Comparison of ENCODE assay signal across 10 cellular contexts in the genomic region with DNA sequence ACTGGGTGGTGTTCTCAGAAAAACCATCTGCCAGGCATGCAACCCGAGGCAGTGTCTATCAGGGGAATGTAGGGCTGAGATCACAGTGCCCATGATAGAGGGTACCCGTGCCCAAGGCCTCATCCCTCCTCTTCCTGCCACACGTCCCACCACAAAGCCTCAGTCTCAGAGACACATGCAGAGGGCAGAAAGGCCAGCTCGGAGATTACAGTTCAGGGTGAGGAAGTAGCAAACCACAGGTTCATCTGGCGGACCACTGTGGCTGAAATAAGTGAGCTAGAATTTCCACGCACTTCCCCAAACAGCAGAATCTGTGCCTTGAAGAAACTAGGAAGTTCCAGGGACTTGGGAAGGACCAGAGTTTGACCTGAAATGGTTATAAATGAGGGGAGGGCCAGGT. TPM values are rescaled to one million over a fixed set of nuclear protein-coding genes. Genes with fewer than 3 reads are reported as not detected.
A peak's percentile ranks its signal among the peaks of the same experiment; 100 is the strongest.
DNase-seq lines count a peak whose midpoint lies in the region; FAIRE-seq and TF ChIP-seq lines count a peak whose summit lies in the region.
"Had no signal": no experiment of that assay in that cellular context is flagged by ENCODE, and none has a peak within 500 bp of the region (broad histone marks: within the 10 kb centered on the region; RNA-seq: fewer than 3 reads in every experiment).

No MANE protein-coding gene starts in this region.

- POLR2A ChIA-PET in HEK293T (lab: Yijun Ruan, JAX) = no interaction called here

- no peaks in the 10 kb centered on the region; a peak in 1 of 7 replicates for H3K36me3 Mint-ChIP-seq in H9 (ENCODE audit: insufficient read depth in 1 of 3, low read depth in 3 of 3)
- no peaks in the 10 kb centered on the region for H3K36me3 Mint-ChIP-seq in endodermal cell (ENCODE audit: low read depth)

- H3K4me3 ChIP-seq in left ventricle myocardium inferior (peak overlapping the region; percentile 59), endodermal cell (ENCODE audit: low read length) (no peak overlapping the region)
- H3K4me3 ChIP-seq: breast epithelium had no signal

- H3K4me1 Mint-ChIP-seq in H9 (peaks cover 6 to 13% of the 10 kb centered on the region in 2 experiments), endodermal cell (peaks cover 4% of the 10 kb centered on the region)

- H3K9ac ChIP-seq in H9 (ENCODE audit: extremely low read depth, insufficient read length, low read length) (no peak overlapping the region), endodermal cell (ENCODE audit: extremely low read depth, low read length, poor library complexity, severe bottlenecking) (no peak overlapping the region)
- H3K9ac ChIP-seq: parathyroid adenoma had no signal

- H3K18ac ChIP-seq in H9 (ENCODE audit: insufficient read length, low read depth, low read length) = peak overlapping the region; percentile 4

- H3K36me3 ChIP-seq in left ventricle myocardium inferior (no peaks in the 10 kb centered on the region), endodermal cell (ENCODE audit: control insufficient read depth, insufficient read depth, low read length) (no peaks in the 10 kb centered on the region)
- H3K36me3 ChIP-seq: breast epithelium had no signal

- no peaks in the 10 kb centered on the region for H3K27me3 ChIP-seq in H9 (ENCODE audit: insufficient read depth, low read length)
- no peaks in the 10 kb centered on the region for H3K27me3 ChIP-seq in left ventricle myocardium inferior (ENCODE audit: low read depth)
- H3K27me3 ChIP-seq in endodermal cell (ENCODE audit: control insufficient read depth, insufficient read depth, low read length, poor library complexity, severe bottlenecking) = no peaks in the 10 kb centered on the region
- H3K27me3 ChIP-seq: breast epithelium had no signal

- H3K4me1 ChIP-seq in H9 (ENCODE audit: insufficient read depth, low read length) = no peaks in the 10 kb centered on the region; the same call in 1 of the 2 replicates
- peaks cover 62% of the 10 kb centered on the region for H3K4me1 ChIP-seq in left ventricle myocardium inferior
- no peaks in the 10 kb centered on the region for H3K4me1 ChIP-seq in endodermal cell (ENCODE audit: control insufficient read depth, insufficient read depth, low read length)
- H3K4me1 ChIP-seq: breast epithelium, parathyroid adenoma had no signal

- H2BK5ac ChIP-seq in H9 (ENCODE audit: insufficient read length, low read length) = no peak overlapping the region

- H3K4ac ChIP-seq in H9 (ENCODE audit: low read depth, low read length) = no peak overlapping the region

- no peak overlapping the region for H3K27ac Mint-ChIP-seq in H9
- H3K27ac Mint-ChIP-seq in endodermal cell = no peak overlapping the region

- no peak overlapping the region for H2BK120ac ChIP-seq in H9 (ENCODE audit: low read depth, low read length, poor library complexity, severe bottlenecking)

- H3K27ac ChIP-seq in H9 (ENCODE audit: insufficient read length, low read depth, low read length) (no peak overlapping the region), left ventricle myocardium inferior (replicated peaks) (peak overlapping the region; percentile 95), endodermal cell (ENCODE audit: low read depth, low read length) (no peak overlapping the region)
- H3K27ac ChIP-seq: breast epithelium, parathyroid adenoma had no signal

- H3K56ac ChIP-seq in H9 (ENCODE audit: insufficient read length, low read depth, low read length) = no peak overlapping the region

- FAIRE-seq in GM18507 (lab: Jason Lieb, UNC) = peak; percentile 94

- H3K23ac ChIP-seq in H9 (ENCODE audit: insufficient read length, low read depth, low read length) = no peak overlapping the region

- H4K8ac ChIP-seq in H9 (replicated peaks; ENCODE audit: insufficient read length, low read depth, low read length) = no peak overlapping the region

- no peak overlapping the region for H3T11ph ChIP-seq in H9 (ENCODE audit: low read length)

- no peak for TF ChIP-seq CTCF in H9 (conservative IDR thresholded peaks at IDR 0.05)
- no peak for TF ChIP-seq CTCF in left ventricle myocardium inferior (IDR thresholded peaks at IDR 0.05; ENCODE audit: borderline replicate concordance)
- no peak for TF ChIP-seq CTCF in endodermal cell (conservative IDR thresholded peaks at IDR 0.05)

- H4K5ac ChIP-seq in H9 (ENCODE audit: insufficient read length, low read depth, low read length) = no peak overlapping the region

- H3K9me3 Mint-ChIP-seq in H9 = no peaks in the 10 kb centered on the region
- peaks cover 2% of the 10 kb centered on the region for H3K9me3 Mint-ChIP-seq in endodermal cell

- H4K20me1 ChIP-seq in H9 (ENCODE audit: control insufficient read depth, insufficient read depth, insufficient read length) = no peaks in the 10 kb centered on the region

- H3K4me2 ChIP-seq in H9 (ENCODE audit: insufficient read depth, insufficient read length, low read length) = no peak overlapping the region

- H4K91ac ChIP-seq in H9 (ENCODE audit: insufficient read length, low read depth, low read length) = no peak overlapping the region

- intact Hi-C loops in left ventricle myocardium inferior (cut with micrococcal nuclease) = no loop called here

- no peaks in the 10 kb centered on the region for H3K23me2 ChIP-seq in H9 (ENCODE audit: insufficient read length, low read depth, low read length, poor library complexity, severe bottlenecking)

- H3K4me3 Mint-ChIP-seq in H9 (no peak overlapping the region), endodermal cell (no peak overlapping the region)

- no peak overlapping the region for H3K14ac ChIP-seq in H9 (ENCODE audit: insufficient read depth, low read length)

- H3K79me2 ChIP-seq in H9 (ENCODE audit: insufficient read depth, low read length) = no peaks in the 10 kb centered on the region
- H3K79me2 ChIP-seq: parathyroid adenoma had no signal

- H2BK20ac ChIP-seq in H9 (ENCODE audit: low read depth, low read length, poor library complexity, severe bottlenecking) = no peak overlapping the region

- CTCF ChIA-PET in HEK293T (lab: Yijun Ruan, JAX) = interaction anchor here (0.6 kb wide), 1 partner anchor 167 kb away, joined by 3 read pairs; no protein-coding TSS in a partner anchor

- H3K9me3 ChIP-seq in H9 (ENCODE audit: control insufficient read depth, low read depth, low read length) = no peaks in the 10 kb centered on the region
- H3K9me3 ChIP-seq in left ventricle myocardium inferior (replicated peaks) = no peaks in the 10 kb centered on the region
- H3K9me3 ChIP-seq in endodermal cell (ENCODE audit: control insufficient read depth, low read length) = no peaks in the 10 kb centered on the region
- H3K9me3 ChIP-seq: breast epithelium had no signal

- H3K79me1 ChIP-seq in H9 (ENCODE audit: insufficient read depth, low read depth, low read length, poor library complexity, severe bottlenecking) = no peaks in the 10 kb centered on the region

- H2BK15ac ChIP-seq in H9 (ENCODE audit: low read depth, low read length) = no peak overlapping the region

- no peaks in the 10 kb centered on the region; the same call in 1 of the 2 replicates for H3K27me3 Mint-ChIP-seq in H9 (ENCODE audit: low read depth)
- no peaks in the 10 kb centered on the region for H3K27me3 Mint-ChIP-seq in endodermal cell (ENCODE audit: insufficient read depth)

- WGBS in H9 (ENCODE audit: extremely low coverage, insufficient read length, low lambda C conversion rate) = no CpG with 5 or more reads among the region's 6 CpGs
- whole genome bisulfite sequencing in endodermal cell (ENCODE audit: insufficient coverage in 1 of 2, insufficient read length in 1 of 2), 2 experiments = 87 to 91% methylated on average over 4 to 6 of the region's 6 CpGs

- H2AK5ac ChIP-seq in H9 (ENCODE audit: insufficient read length, low read length) = no peak overlapping the region

- no peak for DNase-seq in GM18507 (ENCODE audit: extremely low spot score, insufficient read length, low read depth)
- no peak for DNase-seq in H9
- DNase-seq in NOMO-1 treated with dmso at 0.1 percent for 144 hours (lab: John Stamatoyannopoulos, UW; ENCODE audit: unreplicated experiment) = peak; percentile 94
- no peak for DNase-seq in left ventricle myocardium inferior
- DNase-seq in retina = no peak
- no peak for DNase-seq in endodermal cell
- no peak for DNase-seq in dedifferentiated amniotic fluid mesenchymal stem cell (ENCODE audit: extremely low spot score)
- DNase-seq in HEK293T (ENCODE audit: extremely low spot score) = no peak

- H2BK12ac ChIP-seq in H9 (ENCODE audit: insufficient read length, low read depth, low read length) = no peak overlapping the region

- H2AFZ ChIP-seq in H9 (ENCODE audit: low read length) = no peak overlapping the region
- H2AFZ ChIP-seq: parathyroid adenoma had no signal

TF ChIP-seq in HEK293T, 16 proteins besides CTCF, POLR2A, EP300 and RAD21:
- no peak for TF ChIP-seq NFRKB (IDR thresholded peaks at IDR 0.05)

RNA-seq across cellular contexts. Expression of a gene that starts 33.8 kb away (rescaled TPM):
- total RNA-seq in H9 (2021) (16.4 and 17.2 TPM in 2 replicates), left ventricle myocardium inferior (4.7 TPM), endodermal cell (10 to 100 TPM; 10.5 to 14.7 TPM)
- polyA plus RNA-seq in endodermal cell (2013, experiment 1 of 2) = 14.4 TPM
- 15.2 TPM for polyA plus RNA-seq in endodermal cell (2013, experiment 2 of 2)
